Comparison of ENCODE assay signal across 29 cellular contexts in the genomic region with DNA sequence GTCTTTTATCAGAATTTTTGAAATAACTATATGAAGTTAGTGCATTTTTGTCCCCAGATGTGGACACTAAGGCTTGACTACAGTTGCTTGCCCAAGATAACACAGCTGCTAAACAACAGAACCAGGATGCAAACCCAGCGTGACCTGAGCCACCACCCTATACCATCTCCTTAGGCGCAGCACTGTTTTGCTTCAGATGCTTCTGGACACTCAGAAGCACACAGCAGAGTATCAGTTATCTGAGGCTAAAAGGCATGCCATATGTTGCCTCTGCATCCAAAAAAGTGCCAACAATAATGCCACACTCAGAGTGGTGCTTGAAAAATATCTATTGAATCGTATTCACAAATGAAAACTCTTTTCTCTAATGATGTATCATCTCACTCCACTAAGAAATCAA. TPM values are rescaled to one million over a fixed set of nuclear protein-coding genes. Genes with fewer than 3 reads are reported as not detected.
"Had no signal": no experiment of that assay in that cellular context is flagged by ENCODE, and none has a peak within 500 bp of the region (broad histone marks: within the 10 kb centered on the region; RNA-seq: fewer than 3 reads in every experiment).

No MANE protein-coding gene starts in this region.

- H3K9me3 ChIP-seq: heart left ventricle, neutrophil, right lobe of liver, tibial nerve had no signal

- H3K4me1 ChIP-seq: right lobe of liver, tibial nerve had no signal

- H3K36me3 ChIP-seq: heart left ventricle, neutrophil, right lobe of liver, tibial nerve had no signal

- H3K4me3 ChIP-seq: heart left ventricle, right lobe of liver, tibial nerve had no signal

- ATAC-seq: activated CD4-positive, alpha-beta T cell treated with anti-CD3 and anti-CD28 coated beads for 36 hours; activated CD8-positive, alpha-beta memory T cell treated with anti-CD3 and anti-CD28 coated beads, Interleukin-2, amount 10 ng/mL, durations not matched to agents 7 days and 5 days; activated CD8-positive, alpha-beta T cell treated with anti-CD3 and anti-CD28 coated beads, Interleukin-2, amount 10 ng/mL, durations not matched to agents 7 days and 5 days; activated naive CD8-positive, alpha-beta T cell treated with anti-CD3 and anti-CD28 coated beads, Interleukin-2, amount 50 U/mL, for 24 hours; effector memory CD8-positive, alpha-beta T cell; esophagus mucosa; left colon; right lobe of liver had no signal

- H3K27ac ChIP-seq: neutrophil, right lobe of liver, tibial nerve had no signal

- DNase-seq: activated CD4-positive, alpha-beta T cell treated with anti-CD3 and anti-CD28 coated beads for 36 hours; activated CD4-positive, CD25-positive, alpha-beta regulatory T cell; activated CD8-positive, alpha-beta memory T cell treated with anti-CD3 and anti-CD28 coated beads, Interleukin-2, amount 10 ng/mL, durations not matched to agents 7 days and 5 days; activated CD8-positive, alpha-beta T cell treated with anti-CD3 and anti-CD28 coated beads, Interleukin-2, amount 10 ng/mL, durations not matched to agents 7 days and 5 days; activated naive CD8-positive, alpha-beta T cell treated with anti-CD3 and anti-CD28 coated beads, Interleukin-2, amount 50 U/mL, for 24 hours; activated T-cell treated with anti-CD3 and anti-CD28 coated beads, Interleukin-2, amount 50 U/mL, for 48 hours; amygdala; caudate nucleus; cortex of kidney; effector memory CD8-positive, alpha-beta T cell; heart left ventricle; hypothalamus; immature natural killer cell; kidney; left colon; mammary epithelial cell; naive B cell; nephron progenitor cell; right lobe of liver; stimulated activated CD4-positive, alpha-beta T cell treated with anti-CD3 and anti-CD28 coated beads, Interleukin-2, amount 100 ng/mL, for 48 hours; stimulated activated naive CD4-positive, alpha-beta T cell treated with Interleukin-2 at 50 U/mL for 16 hours had no signal

- H3K27me3 ChIP-seq: heart left ventricle, neutrophil, right lobe of liver, tibial nerve had no signal

RNA-seq across cellular contexts. Expression of gene KCNMB2, which starts 24.5 kb away (rescaled TPM):
- total RNA-seq: activated CD4-positive, alpha-beta T cell treated with anti-CD3 and anti-CD28 coated beads for 36 hours; activated CD8-positive, alpha-beta memory T cell treated with anti-CD3 and anti-CD28 coated beads, Interleukin-2, amount 10 ng/mL, durations not matched to agents 7 days and 5 days; activated CD8-positive, alpha-beta T cell treated with anti-CD3 and anti-CD28 coated beads, Interleukin-2, amount 10 ng/mL, durations not matched to agents 7 days and 5 days; activated T-helper 2 cell treated with anti-CD3 and anti-CD28 coated beads, Interferon-gamma antibody, Interleukin-2, Interleukin-4, amounts not matched to agents 10 μg/mL and 5 μg/mL and 100 μg/mL, durations not matched to agents 14 hours and 24 hours and 36 hours; endothelial cell of umbilical vein; esophagus mucosa; mammary epithelial cell; osteocyte; progenitor cell of endocrine pancreas; renal cortical epithelial cell; right lobe of liver; tibial nerve had no signal
